ENCODE assay signal across 8 cellular contexts in genomic region chr19:3163230-3163886, GRCh38. TPM values are rescaled to one million over a fixed set of nuclear protein-coding genes. Genes with fewer than 3 reads are reported as not detected.
DNase-seq lines count a peak whose midpoint lies in the region; ATAC-seq and TF ChIP-seq lines count a peak whose summit lies in the region.

No MANE protein-coding gene starts in this region.

- H3K9ac ChIP-seq in HUES48 (ENCODE audit: low read depth, low read length) (peak overlapping the region; percentile 48; the same call in 1 of the 2 replicates), NT2/D1 (ENCODE audit: insufficient read length, low read depth) (peak overlapping the region; percentile 32)

- no peaks in the 10 kb centered on the region for H3K9me3 ChIP-seq in HUES48 (ENCODE audit: control insufficient read depth, insufficient read depth, low read length)
- no peaks in the 10 kb centered on the region for H3K9me3 ChIP-seq in NT2/D1 (ENCODE audit: insufficient read depth, low read length)
- H3K9me3 ChIP-seq in esophagus squamous epithelium, result no peaks in the 10 kb centered on the region
- no peaks in the 10 kb centered on the region for H3K9me3 ChIP-seq in thoracic aorta

- H3K27me3 ChIP-seq in HUES48 (ENCODE audit: control insufficient read depth, insufficient read depth, low read length) (no peaks in the 10 kb centered on the region; the same call in 1 of the 2 replicates), NT2/D1 (ENCODE audit: insufficient read depth, insufficient read length) (peaks cover 9% of the 10 kb centered on the region), esophagus squamous epithelium (no peaks in the 10 kb centered on the region), thoracic aorta (replicated peaks; ENCODE audit: insufficient read depth) (no peaks in the 10 kb centered on the region)

- WGBS in esophagus squamous epithelium, 2 donors, result 30 to 33% methylated on average over 9 to 24 of the region's 27 CpGs

- H3K4me1 Mint-ChIP-seq in natural killer cell treated with Interleukin-12 subunit alpha and Interleukin-12 subunit beta and Interleukin-15 and Interleukin-18, amount 100 ng/mL, for 72 hours (ENCODE audit: low read depth in 2 of 2), result peaks cover 23 to 31% of the 10 kb centered on the region in 2 donors

- DNase-seq in D341Med (ENCODE audit: low spot score) (peak; percentile 91), NT2/D1 (ENCODE audit: low read depth, low spot score) (peak; percentile 70), activated T-cell treated with anti-CD3 and anti-CD28 coated beads for 1 hour (ENCODE audit: low read depth) (peak; percentile 61), esophagus squamous epithelium (lab: John Stamatoyannopoulos, UW) (no peak), thoracic aorta (ENCODE audit: low spot score) (no peak)
- peak; percentile 84 for DNase-seq in natural killer cell treated with Interleukin-12 subunit alpha and Interleukin-12 subunit beta and Interleukin-15 and Interleukin-18, amount 100 ng/mL, for 72 hours (ENCODE audit: low spot score)

- H3K27ac Mint-ChIP-seq in natural killer cell treated with Interleukin-12 subunit alpha and Interleukin-12 subunit beta and Interleukin-15 and Interleukin-18, amount 100 ng/mL, for 72 hours, result peak overlapping the region; percentile 35 to 76

- intact Hi-C loops in esophagus squamous epithelium (cut with DNase I), result loop anchor here (5.0 kb wide), 1 partner anchor 86 kb away; no protein-coding TSS in a partner anchor

- ATAC-seq in natural killer cell treated with Interleukin-12 subunit alpha and Interleukin-12 subunit beta and Interleukin-15 and Interleukin-18, amount 100 ng/mL, for 72 hours, result peak; percentile 85 to 90
- ATAC-seq in thoracic aorta (ENCODE audit: insufficient number of reproducible peaks, low FRiP score, low read depth) (no peak), HG03159 (IDR thresholded peaks at IDR 0.05; ENCODE audit: unreplicated experiment) (no peak)

- TF ChIP-seq CTCF in esophagus squamous epithelium (IDR thresholded peaks at IDR 0.05) (peak; percentile 75 to 94 (median 86)), thoracic aorta (IDR thresholded peaks at IDR 0.05) (peak; percentile 90)

- no peaks in the 10 kb centered on the region for H3K9me3 Mint-ChIP-seq in natural killer cell treated with Interleukin-12 subunit alpha and Interleukin-12 subunit beta and Interleukin-15 and Interleukin-18, amount 100 ng/mL, for 72 hours

- H3K4me1 ChIP-seq in HUES48 (ENCODE audit: control insufficient read depth, insufficient read depth, low read length) (no peaks in the 10 kb centered on the region; the same call in 1 of the 2 replicates), NT2/D1 (ENCODE audit: insufficient read depth, insufficient read length) (peaks cover 4% of the 10 kb centered on the region), esophagus squamous epithelium (peaks cover 0 to 14% (median 0%) of the 10 kb centered on the region in 3 donors), thoracic aorta (ENCODE audit: control insufficient read depth in 1 of 2, low read depth in 2 of 2) (no peaks in the 10 kb centered on the region)

- no peak for TF ChIP-seq POLR2A in esophagus squamous epithelium (IDR thresholded peaks at IDR 0.05)

- peaks cover 11% of the 10 kb centered on the region for H3K36me3 Mint-ChIP-seq in natural killer cell treated with Interleukin-12 subunit alpha and Interleukin-12 subunit beta and Interleukin-15 and Interleukin-18, amount 100 ng/mL, for 72 hours

- peak overlapping the region; percentile 65 for H3K4me3 ChIP-seq in HUES48 (ENCODE audit: low read depth, low read length)
- H3K4me3 ChIP-seq in NT2/D1 (ENCODE audit: insufficient read length, low read depth), result peak overlapping the region; percentile 36
- no peak overlapping the region for H3K4me3 ChIP-seq in esophagus squamous epithelium
- no peak overlapping the region for H3K4me3 ChIP-seq in thoracic aorta

- H3K36me3 ChIP-seq in HUES48 (ENCODE audit: control insufficient read depth, insufficient read depth, low read length) (no peaks in the 10 kb centered on the region), NT2/D1 (ENCODE audit: insufficient read depth, insufficient read length, low read length) (no peaks in the 10 kb centered on the region), esophagus squamous epithelium (peaks cover 0 to 81% (median 0%) of the 10 kb centered on the region in 3 donors), thoracic aorta (no peaks in the 10 kb centered on the region)

- no peak overlapping the region for H3K4me3 Mint-ChIP-seq in natural killer cell treated with Interleukin-12 subunit alpha and Interleukin-12 subunit beta and Interleukin-15 and Interleukin-18, amount 100 ng/mL, for 72 hours

- H3K27me3 Mint-ChIP-seq in natural killer cell treated with Interleukin-12 subunit alpha and Interleukin-12 subunit beta and Interleukin-15 and Interleukin-18, amount 100 ng/mL, for 72 hours, result no peaks in the 10 kb centered on the region

- no peak overlapping the region for H3K27ac ChIP-seq in HUES48 (ENCODE audit: low read depth, low read length)
- H3K27ac ChIP-seq in esophagus squamous epithelium, result no peak overlapping the region
- no peak overlapping the region for H3K27ac ChIP-seq in thoracic aorta

RNA-seq across cellular contexts. Expression of gene S1PR4, which starts 15.2 kb away (rescaled TPM):
- 1 to 10 TPM in 3 of 4 donors, under 1 TPM in 1; 0.53 to 4.2 (median 1.9) TPM for total RNA-seq in esophagus squamous epithelium
- total RNA-seq in natural killer cell treated with Interleukin-12 subunit alpha and Interleukin-12 subunit beta and Interleukin-15 and Interleukin-18, amount 100 ng/mL, for 72 hours, result 10 to 100 TPM; 33.5 to 47.0 TPM
- 1 to 10 TPM; 1.2 to 6.4 TPM for total RNA-seq in thoracic aorta

RNA-seq across cellular contexts. Expression of gene NCLN, which starts 22.4 kb away (rescaled TPM):
- total RNA-seq in esophagus squamous epithelium (10 to 100 TPM; 27.3 to 59.6 (median 40.8) TPM), thoracic aorta (10 to 100 TPM; 29.4 to 40.4 TPM)
- 100 to 1,000 TPM in 1 of 2 donors, 10 to 100 TPM in 1; 84.4 to 196 TPM for total RNA-seq in natural killer cell treated with Interleukin-12 subunit alpha and Interleukin-12 subunit beta and Interleukin-15 and Interleukin-18, amount 100 ng/mL, for 72 hours

RNA-seq across cellular contexts. Expression of gene GNA15, which starts 27.5 kb away (rescaled TPM):
- 100 to 1,000 TPM in 3 of 4 donors, 10 to 100 TPM in 1; 72.7 to 186 (median 132) TPM for total RNA-seq in esophagus squamous epithelium
- 10 to 100 TPM; 22.2 to 33.3 TPM for total RNA-seq in natural killer cell treated with Interleukin-12 subunit alpha and Interleukin-12 subunit beta and Interleukin-15 and Interleukin-18, amount 100 ng/mL, for 72 hours
- 10 to 100 TPM; 13.0 to 14.0 TPM for total RNA-seq in thoracic aorta

Comparison
In these comparisons a context has a peak if more than half of its experiments do, and no peak if none do; other contexts are left out.
1. DNase-seq: peak in D341Med (single experiment), NT2/D1 (single experiment), activated T-cell treated with anti-CD3 and anti-CD28 coated beads for 1 hour (single experiment) and natural killer cell treated with Interleukin-12 subunit alpha and Interleukin-12 subunit beta and Interleukin-15 and Interleukin-18, amount 100 ng/mL, for 72 hours (single experiment); none in esophagus squamous epithelium (single experiment) and thoracic aorta (single experiment).
2. H3K4me3 ChIP-seq: peak in HUES48 (single experiment) and NT2/D1 (single experiment); none in esophagus squamous epithelium (0 of 4) and thoracic aorta (single experiment).
3. ATAC-seq: peak in natural killer cell treated with Interleukin-12 subunit alpha and Interleukin-12 subunit beta and Interleukin-15 and Interleukin-18, amount 100 ng/mL, for 72 hours (2 of 2); none in thoracic aorta (single experiment) and HG03159 (single experiment).
4. RNA of gene S1PR4, which starts 15.2 kb away (total RNA-seq): 33.5 to 47.0 TPM in natural killer cell treated with Interleukin-12 subunit alpha and Interleukin-12 subunit beta and Interleukin-15 and Interleukin-18, amount 100 ng/mL, for 72 hours; 1.2 to 6.4 TPM in thoracic aorta and 0.53 to 4.2 TPM in esophagus squamous epithelium; every median in the first group is over 4 times any median in the second.